In the genomic region with DNA sequence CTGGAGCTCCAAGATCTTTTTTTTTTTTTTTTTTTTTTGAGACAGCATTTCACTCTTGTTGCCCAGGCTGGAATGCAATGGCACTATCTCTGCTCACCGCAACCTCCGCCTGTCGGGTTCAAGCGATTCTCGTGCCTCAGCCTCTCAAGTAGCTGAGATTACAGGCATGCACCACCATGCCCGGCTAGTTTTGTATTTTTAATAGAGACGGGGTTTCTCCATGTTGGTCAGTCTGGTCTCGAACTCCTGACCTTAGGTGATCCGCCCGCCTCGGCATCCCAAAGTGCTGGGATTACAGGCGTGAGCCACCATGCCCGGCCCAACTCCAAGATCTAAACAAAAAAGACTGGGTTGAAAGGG, we compare ENCODE assay signal across 8 cellular contexts. TPM values are rescaled to one million over a fixed set of nuclear protein-coding genes. Genes with fewer than 3 reads are reported as not detected.
A peak's percentile ranks its signal among the peaks of the same experiment; 100 is the strongest.
DNase-seq lines count a peak whose midpoint lies in the region; ATAC-seq and TF ChIP-seq lines count a peak whose summit lies in the region.
"Not testable (repeated sequence)": the region's sequence is repeated elsewhere in the genome, so short reads cannot be mapped to it uniquely, and the experiment has no call there.

No MANE protein-coding gene starts in this region.

- peak overlapping the region; percentile 100 for H3K27ac Mint-ChIP-seq in CD8-positive, alpha-beta T cell
- H3K27ac Mint-ChIP-seq in activated B cell treated with CpG ODN at 0.5 μM for 24 hours, result peak overlapping the region; percentile 99

- not testable (repeated sequence) for H3K9me3 Mint-ChIP-seq in CD8-positive, alpha-beta T cell; activated B cell treated with CpG ODN at 0.5 μM for 24 hours

- H3K27me3 Mint-ChIP-seq in CD8-positive, alpha-beta T cell (ENCODE audit: low read depth); activated B cell treated with CpG ODN at 0.5 μM for 24 hours: not testable (repeated sequence)

- not testable (repeated sequence) for H3K27me3 ChIP-seq in CD8-positive, alpha-beta T cell (ENCODE audit: insufficient read depth, low read length); adipocyte (replicated peaks; ENCODE audit: control insufficient read depth, insufficient read depth, low read length); liver (ENCODE audit: control insufficient read depth in 4 of 4, insufficient read depth in 4 of 4, low read length in 3 of 4); prostate gland (replicated peaks; ENCODE audit: insufficient read depth); tibial artery

- H3K9ac ChIP-seq in adipocyte (ENCODE audit: low read length), result peak overlapping the region; percentile 100
- H3K9ac ChIP-seq in liver (ENCODE audit: low read depth in 1 of 2, low read length in 2 of 2), result peak overlapping the region; percentile 84 to 93

- H3K4me3 Mint-ChIP-seq in CD8-positive, alpha-beta T cell, result peak overlapping the region; percentile 99
- H3K4me3 Mint-ChIP-seq in activated B cell treated with CpG ODN at 0.5 μM for 24 hours, result peak overlapping the region; percentile 100

- WGBS in liver, result 3% methylated on average over 13 of the region's 13 CpGs
- WGBS in prostate gland, result 14% methylated on average over 13 of the region's 13 CpGs

- ATAC-seq in CD8-positive, alpha-beta T cell; activated B cell treated with CpG ODN at 0.5 μM for 24 hours (ENCODE audit: low read depth): not testable (repeated sequence)

- H3K4me1 Mint-ChIP-seq in CD8-positive, alpha-beta T cell (ENCODE audit: low read depth), result peaks cover 61% of the 10 kb centered on the region
- H3K4me1 Mint-ChIP-seq in activated B cell treated with CpG ODN at 0.5 μM for 24 hours, result peaks cover 73% of the 10 kb centered on the region

- TF ChIP-seq CTCF in CD8-positive, alpha-beta T cell (IDR thresholded peaks at IDR 0.05); LNCaP clone FGC (IDR thresholded peaks at IDR 0.05; ENCODE audit: control insufficient read depth, extremely low read depth, insufficient read depth); activated B cell treated with CpG ODN at 0.5 μM for 24 hours (IDR thresholded peaks at IDR 0.05); epithelial cell of esophagus (IDR thresholded peaks at IDR 0.05; ENCODE audit: insufficient read depth, low read depth, low read length, missing control alignments); liver (IDR thresholded peaks at IDR 0.05; ENCODE audit: low read depth, low read length, missing input control); prostate gland (IDR thresholded peaks at IDR 0.05); tibial artery (IDR thresholded peaks at IDR 0.05): not testable (repeated sequence)

- H3K4me1 ChIP-seq in CD8-positive, alpha-beta T cell (ENCODE audit: insufficient read depth, low read length), result peaks cover 41% of the 10 kb centered on the region
- peaks cover 37% of the 10 kb centered on the region for H3K4me1 ChIP-seq in adipocyte (ENCODE audit: control insufficient read depth, insufficient read depth, low read length)
- peaks cover 6 to 44% (median 30%) of the 10 kb centered on the region in 4 donors for H3K4me1 ChIP-seq in liver (ENCODE audit: control insufficient read depth in 4 of 4, insufficient read depth in 4 of 4, low read length in 3 of 4)
- not testable (repeated sequence) for H3K4me1 ChIP-seq in prostate gland (replicated peaks)
- H3K4me1 ChIP-seq in tibial artery, result peaks cover 0 to 49% (median 9%) of the 10 kb centered on the region in 4 donors

- H3K36me3 ChIP-seq in CD8-positive, alpha-beta T cell (ENCODE audit: insufficient read depth, low read length); adipocyte (ENCODE audit: control insufficient read depth, insufficient read depth, low read length, severe bottlenecking); liver (ENCODE audit: control insufficient read depth in 4 of 4, insufficient read depth in 3 of 4, low read depth in 1 of 4, low read length in 3 of 4); prostate gland; tibial artery: not testable (repeated sequence)

- POLR2A ChIA-PET in CD8-positive, alpha-beta T cell (lab: Charles Lee), result interaction anchor here (0.6 to 8.6 kb wide), 24 partner anchors 13 to 333 kb away, joined by 3 to 118 read pairs (median 8); partner anchors contain the start of genes CASP10, CASP8, CLK1 and HYCC2
- POLR2A ChIA-PET in activated B cell treated with CpG ODN at 0.5 μM for 24 hours (lab: Charles Lee), result interaction anchor here (0.5 to 5.2 kb wide), 33 partner anchors 11 to 1006 kb away, joined by 3 to 147 read pairs (median 6); partner anchors contain the start of genes CASP10, CASP8, CLK1 and HYCC2

- CTCF ChIA-PET in CD8-positive, alpha-beta T cell (lab: Charles Lee), result interaction anchor here (0.8 to 5.5 kb wide), 25 partner anchors 15 to 405 kb away, joined by 3 to 66 read pairs (median 5); partner anchors contain the start of genes CASP10, CLK1, HYCC2 and NDUFB3
- CTCF ChIA-PET in activated B cell treated with CpG ODN at 0.5 μM for 24 hours (lab: Charles Lee), result interaction anchor here (1.2 to 4.9 kb wide), 18 partner anchors 10 to 154 kb away, joined by 3 to 51 read pairs (median 8); partner anchors contain the start of genes CASP10 and ORC2

- H3K36me3 Mint-ChIP-seq in CD8-positive, alpha-beta T cell, result peaks cover 43% of the 10 kb centered on the region
- H3K36me3 Mint-ChIP-seq in activated B cell treated with CpG ODN at 0.5 μM for 24 hours (ENCODE audit: low read depth), result peaks cover 46% of the 10 kb centered on the region

- not testable (repeated sequence) for TF ChIP-seq POLR2A in prostate gland (IDR thresholded peaks at IDR 0.05)

- H3K9me3 ChIP-seq in CD8-positive, alpha-beta T cell (ENCODE audit: low read length); adipocyte (ENCODE audit: control insufficient read depth, low read length); liver (ENCODE audit: control insufficient read depth in 4 of 4, low read length in 3 of 4); prostate gland; tibial artery: not testable (repeated sequence)

- peak overlapping the region; percentile 92 for H3K27ac ChIP-seq in CD8-positive, alpha-beta T cell (ENCODE audit: low read depth, low read length)
- peak overlapping the region; percentile 98 to 99 for H3K27ac ChIP-seq in liver (ENCODE audit: low read depth in 1 of 2, low read length in 2 of 2)
- peak overlapping the region; percentile 99 for H3K27ac ChIP-seq in prostate gland
- peak overlapping the region; percentile 100 for H3K27ac ChIP-seq in tibial artery

- peak overlapping the region; percentile 95 for H3K4me3 ChIP-seq in CD8-positive, alpha-beta T cell (ENCODE audit: low read depth, low read length)
- peak overlapping the region; percentile 65 for H3K4me3 ChIP-seq in LNCaP clone FGC (ENCODE audit: low read depth, low read length)
- peak overlapping the region; percentile 91 for H3K4me3 ChIP-seq in adipocyte (ENCODE audit: low read length)
- H3K4me3 ChIP-seq in epithelial cell of esophagus (ENCODE audit: low read length), result peak overlapping the region; percentile 85
- H3K4me3 ChIP-seq in liver (ENCODE audit: low read depth in 1 of 3, low read length in 3 of 3), result peak overlapping the region; percentile 60 to 96 (median 82)
- H3K4me3 ChIP-seq in prostate gland, result peak overlapping the region; percentile 90 to 95
- peak overlapping the region; percentile 95 to 98 for H3K4me3 ChIP-seq in tibial artery

- peak in 3 of 7 experiments; percentile 37 to 65 (median 51) for DNase-seq in CD8-positive, alpha-beta T cell
- not testable (repeated sequence) for DNase-seq in LNCaP clone FGC (ENCODE audit: low read depth); activated B cell treated with CpG ODN at 0.5 μM for 24 hours; adipocyte (ENCODE audit: low read depth); epithelial cell of esophagus (ENCODE audit: low read depth); prostate gland (ENCODE audit: low spot score); tibial artery

- intact Hi-C loops in CD8-positive, alpha-beta T cell (cut with DNase I, micrococcal nuclease), result loop anchor here (1.0 to 5.0 kb wide), 12 partner anchors 10 to 1150 kb away; partner anchors contain the start of genes BZW1 (in 2 of the 2), CLK1 (in 1 of the 2), NIF3L1 (in 1 of the 2) and NOP58 (in 1 of the 2)
- intact Hi-C loops in activated B cell treated with CpG ODN at 0.5 μM for 24 hours (cut with micrococcal nuclease) (loop anchor here (1.0 to 5.0 kb wide), 18 partner anchors 10 to 1149 kb away; partner anchors contain the start of genes ALS2, BZW1, CLK1 and HYCC2), prostate gland (cut with DNase I) (loop anchor here (5.0 kb wide), 1 partner anchor 40 kb away; no protein-coding TSS in a partner anchor), tibial artery (cut with DNase I; ENCODE audit: low total_unique reads) (loop anchor here (5.0 kb wide), 1 partner anchor 155 kb away; the partner anchor contains the start of gene ORC2)

- TF ChIP-seq RAD21 in liver (IDR thresholded peaks at IDR 0.05), result not testable (repeated sequence)

RNA-seq across cellular contexts. Expression of gene CFLAR, which starts 1.8 kb away (rescaled TPM):
- total RNA-seq in CD8-positive, alpha-beta T cell, result 100 to 1,000 TPM; 153 to 156 TPM
- total RNA-seq in activated B cell treated with CpG ODN at 0.5 μM for 24 hours (274 and 320 TPM in 2 replicates), liver (100 to 1,000 TPM in 1 of 2 donors, 10 to 100 TPM in 1; 34.0 to 169 TPM), prostate gland (100 to 1,000 TPM in 1 of 2 donors, 10 to 100 TPM in 1; 92.4 to 141 TPM)
- 10 to 100 TPM; 24.4 to 56.9 TPM for polyA plus RNA-seq in liver

RNA-seq across cellular contexts. Expression of gene NDUFB3, which starts 45.9 kb away (rescaled TPM):
- total RNA-seq in CD8-positive, alpha-beta T cell, result 10 to 100 TPM; 11.6 to 13.1 TPM
- total RNA-seq in activated B cell treated with CpG ODN at 0.5 μM for 24 hours (85.4 and 94.2 TPM in 2 replicates), liver (10 to 100 TPM; 34.2 to 58.4 TPM), prostate gland (10 to 100 TPM; 45.5 to 84.3 TPM)
- 100 to 1,000 TPM in 1 of 2 donors, 10 to 100 TPM in 1; 48.1 to 177 TPM for polyA plus RNA-seq in liver

RNA-seq across cellular contexts. Expression of gene HYCC2, which starts 46.2 kb away (rescaled TPM):
- total RNA-seq in CD8-positive, alpha-beta T cell, result 10 to 100 TPM; 35.7 to 36.8 TPM
- total RNA-seq in activated B cell treated with CpG ODN at 0.5 μM for 24 hours (32.0 and 39.6 TPM in 2 replicates), liver (10 to 100 TPM in 1 of 2 donors, 1 to 10 TPM in 1; 7.7 to 15.4 TPM), prostate gland (10 to 100 TPM; 13.6 to 16.3 TPM)
- 1 to 10 TPM; 1.5 to 3.9 TPM for polyA plus RNA-seq in liver
